ENCODE assay signal across 10 cellular contexts in the genomic region with DNA sequence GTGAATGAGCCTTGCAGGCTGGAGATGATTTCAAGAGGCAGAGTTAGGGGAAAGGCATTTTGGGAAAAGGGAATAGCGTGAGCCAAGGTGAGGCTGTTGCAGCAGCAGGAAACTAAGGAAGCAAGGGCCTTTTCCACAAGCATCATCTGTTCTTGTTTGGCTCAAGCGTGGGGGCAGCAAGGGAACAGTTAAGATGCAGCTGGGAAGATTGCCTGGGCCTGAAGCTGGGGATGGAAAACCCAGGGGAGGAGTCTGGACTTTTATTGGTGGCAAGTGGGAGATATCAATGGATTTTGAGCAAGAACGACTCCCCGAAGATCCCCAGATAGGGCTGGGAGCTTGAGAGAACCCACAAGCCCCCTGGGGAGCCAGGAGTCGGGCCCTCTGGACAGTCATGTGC.
"Had no signal": no experiment of that assay in that cellular context is flagged by ENCODE, and none has a peak within 500 bp of the region (broad histone marks: within the 10 kb centered on the region; RNA-seq: fewer than 3 reads in every experiment).

No MANE protein-coding gene starts in this region.

- H3K36me3 ChIP-seq: upper lobe of left lung had no signal

- DNase-seq: activated B cell treated with CpG ODN at 0.5 μM for 24 hours; activated CD4-positive, alpha-beta T cell treated with anti-CD3 and anti-CD28 coated beads, Interleukin-2, amount 10 ng/mL, durations not matched to agents 24 days and 14 days; activated CD8-positive, alpha-beta memory T cell treated with anti-CD3 and anti-CD28 coated beads for 24 hours; activated naive CD4-positive, alpha-beta T cell treated with anti-CD3 and anti-CD28 coated beads for 36 hours; erythroblast; natural killer cell; stimulated activated CD4-positive, alpha-beta T cell treated with anti-CD3 and anti-CD28 coated beads, Interleukin-4, amount 100 ng/mL, for 24 hours; T-helper 17 cell; upper lobe of left lung had no signal

- H3K27ac ChIP-seq: upper lobe of left lung had no signal

- H3K9me3 ChIP-seq: mucosa of descending colon, upper lobe of left lung had no signal

- H3K27me3 ChIP-seq: upper lobe of left lung had no signal

- H3K4me3 ChIP-seq: mucosa of descending colon, upper lobe of left lung had no signal
